9 cellular contexts compared by ENCODE assay signal in the genomic region with DNA sequence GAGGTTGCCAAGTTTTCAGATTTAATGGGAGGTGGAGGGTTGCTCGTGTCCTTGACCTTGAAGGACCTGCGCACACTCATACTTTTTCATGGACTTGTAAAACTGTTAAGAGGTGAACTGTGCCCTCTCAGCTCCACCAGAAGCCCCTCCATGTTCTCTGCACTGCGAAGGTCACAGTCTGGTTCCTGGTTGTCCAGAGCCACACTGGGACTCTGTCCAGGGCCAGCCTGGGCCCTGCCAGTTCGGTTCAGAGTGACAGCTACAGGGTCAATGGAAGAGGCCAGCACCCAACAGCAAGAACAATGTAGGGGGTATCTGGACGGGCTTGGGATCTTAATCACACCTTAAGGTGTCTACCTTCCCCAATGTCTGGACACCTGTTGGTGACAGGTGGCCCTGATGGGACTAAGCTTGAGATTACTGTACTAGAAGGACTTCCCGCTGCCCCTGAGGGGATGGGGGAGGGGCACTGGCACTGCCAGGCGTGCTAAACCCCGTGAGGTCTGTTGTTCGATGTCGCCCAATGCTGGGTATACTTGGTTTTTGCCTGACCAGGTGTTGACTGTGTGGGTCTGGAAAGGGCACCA. TPM values are rescaled to one million over a fixed set of nuclear protein-coding genes. Genes with fewer than 3 reads are reported as not detected.
DNase-seq lines count a peak whose midpoint lies in the region; ATAC-seq and TF ChIP-seq lines count a peak whose summit lies in the region.
"Had no signal": no experiment of that assay in that cellular context is flagged by ENCODE, and none has a peak within 500 bp of the region (broad histone marks: within the 10 kb centered on the region; RNA-seq: fewer than 3 reads in every experiment).

No MANE protein-coding gene starts in this region.

- H3K4me3 Mint-ChIP-seq in progenitor cell of endocrine pancreas (ENCODE audit: low read depth), result peak overlapping the region; percentile 72

- H3K4me1 Mint-ChIP-seq in progenitor cell of endocrine pancreas (ENCODE audit: low read depth), result peaks cover 16% of the 10 kb centered on the region

- peak overlapping the region; percentile 95 for H3K27ac Mint-ChIP-seq in progenitor cell of endocrine pancreas

- no peaks in the 10 kb centered on the region for H4K20me1 ChIP-seq in DOHH2 (ENCODE audit: control insufficient read depth, insufficient read depth, low read depth, low read length)

- ATAC-seq in heart right ventricle, result peak in 7 of 8 donors; percentile 11 to 40 (median 28)

- 64 to 65% methylated on average over 10 of the region's 10 CpGs for WGBS in heart right ventricle, 2 donors

- H3K36me3 ChIP-seq in DOHH2 (ENCODE audit: control insufficient read depth, low read length) (no peaks in the 10 kb centered on the region), heart right ventricle (no peaks in the 10 kb centered on the region)

- H3K27me3 ChIP-seq in DOHH2 (ENCODE audit: control insufficient read depth, low read length), result no peaks in the 10 kb centered on the region
- no peaks in the 10 kb centered on the region for H3K27me3 ChIP-seq in heart right ventricle

- peaks cover 1% of the 10 kb centered on the region for H3K36me3 Mint-ChIP-seq in progenitor cell of endocrine pancreas (ENCODE audit: insufficient read depth)

- H3K4me2 ChIP-seq in DOHH2 (ENCODE audit: low read length), result peak overlapping the region; percentile 85

- H3K4me1 ChIP-seq in DOHH2 (ENCODE audit: control insufficient read depth, low read length) (peaks cover 29% of the 10 kb centered on the region), heart right ventricle (peaks cover 8 to 39% (median 28%) of the 10 kb centered on the region in 9 donors)

- H3K9me2 ChIP-seq in DOHH2 (replicated peaks; ENCODE audit: control insufficient read depth, low read length), result no peaks in the 10 kb centered on the region

- H3K4me3 ChIP-seq in DOHH2 (ENCODE audit: low read length), result peak overlapping the region; percentile 76
- H3K4me3 ChIP-seq in heart right ventricle, result peak overlapping the region in 9 of 10 donors; percentile 32 to 60 (median 46)

- POLR2A ChIA-PET in GM10248 (lab: Yijun Ruan, JAX), result interaction anchor here (2.0 kb wide), 1 partner anchor 79 kb away, joined by 8 read pairs; the partner anchor contains the start of gene ATP1B3

- H3K9me3 ChIP-seq in DOHH2 (ENCODE audit: control insufficient read depth, insufficient read depth, low read length) (no peaks in the 10 kb centered on the region), heart right ventricle (peaks cover 0 to 14% (median 0%) of the 10 kb centered on the region in 11 donors)

- H3K9me3 Mint-ChIP-seq in progenitor cell of endocrine pancreas (ENCODE audit: low read depth), result no peaks in the 10 kb centered on the region

- H3K79me2 ChIP-seq in DOHH2 (ENCODE audit: control insufficient read depth, low read length), result no peaks in the 10 kb centered on the region

- CTCF ChIA-PET in GM10248 (lab: Yijun Ruan, JAX), result interaction anchor here (1.1 to 1.3 kb wide), 3 partner anchors 60 to 154 kb away, joined by 3 to 4 read pairs (median 4); partner anchors contain the start of gene RNF7

- TF ChIP-seq CTCF in DOHH2 (IDR thresholded peaks at IDR 0.05; ENCODE audit: low read depth, low read length, poor library complexity, severe bottlenecking) (no peak), heart right ventricle (IDR thresholded peaks at IDR 0.05) (no peak), progenitor cell of endocrine pancreas (IDR thresholded peaks at IDR 0.05; ENCODE audit: unreplicated experiment) (no peak), GM10248 (IDR thresholded peaks at IDR 0.05; ENCODE audit: control extremely low read depth, extremely low read depth, low read depth, missing control alignments) (no peak)

- DNase-seq in activated CD8-positive, alpha-beta memory T cell treated with anti-CD3 and anti-CD28 coated beads, Interleukin-2, amount 50 U/mL, for 48 hours, result peak; percentile 59
- DNase-seq in heart right ventricle (peak; percentile 12 to 21), progenitor cell of endocrine pancreas (ENCODE audit: low spot score, unreplicated experiment) (no peak), DMS 273 (lab: John Stamatoyannopoulos, UW; ENCODE audit: unreplicated experiment) (no peak), DMS53 treated with DMSO at 0.1 percent for 48 hours (lab: John Stamatoyannopoulos, UW; ENCODE audit: unreplicated experiment) (no peak), GM10248 (ENCODE audit: extremely low spot score) (no peak)
- DNase-seq in stimulated activated CD4-positive, alpha-beta T cell treated with anti-CD3 and anti-CD28 coated beads, Interleukin-4, amount 100 ng/mL, for 24 hours, result no peak

- intact Hi-C loops in heart right ventricle (cut with DNase I), result loop anchor here in 7 of 10 donors (2.0 to 10.0 kb wide), 7 partner anchors 53 to 79 kb away; partner anchors contain the start of genes ATP1B3 (in 5 of the 7) and RNF7 (in 2 of the 7)

- peaks cover 24% of the 10 kb centered on the region for H3K27me3 Mint-ChIP-seq in progenitor cell of endocrine pancreas

- H3K27ac ChIP-seq in DOHH2 (ENCODE audit: low read depth, low read length) (peak overlapping the region; percentile 56), heart right ventricle (peak overlapping the region; percentile 34 to 97 (median 83))

- peaks cover 6% of the 10 kb centered on the region; the same call in 1 of the 2 replicates for H3F3A ChIP-seq in DOHH2 (ENCODE audit: control insufficient read depth, insufficient read depth)

RNA-seq across cellular contexts. Expression of gene GRK7, which starts 34.7 kb away (rescaled TPM):
- total RNA-seq in heart right ventricle (under 1 TPM in 1 of 10 donors, not detected in 9; 0.07 TPM), progenitor cell of endocrine pancreas (0.14 TPM in 1 of 2 replicates, not detected in the other)
- polyA plus RNA-seq in heart right ventricle, result under 1 TPM in 1 of 2 donors, not detected in 1; 0.03 TPM
- total RNA-seq: HT-29 had no signal

RNA-seq across cellular contexts. Expression of gene RNF7, which starts 59.8 kb away (rescaled TPM):
- 10 to 100 TPM; 77.2 to 95.8 (median 82.2) TPM for total RNA-seq in heart right ventricle
- polyA plus RNA-seq in heart right ventricle, result 100 to 1,000 TPM; 102 to 191 TPM
- 109 and 110 TPM in 2 replicates for total RNA-seq in progenitor cell of endocrine pancreas

Comparison
In these comparisons a context has a peak if more than half of its experiments do, and no peak if none do; other contexts are left out.
1. DNase-seq: peak in activated CD8-positive, alpha-beta memory T cell treated with anti-CD3 and anti-CD28 coated beads, Interleukin-2, amount 50 U/mL, for 48 hours (single experiment) and heart right ventricle (2 of 2); none in progenitor cell of endocrine pancreas (single experiment), DMS 273 (single experiment), DMS53 treated with DMSO at 0.1 percent for 48 hours (single experiment), GM10248 (single experiment) and stimulated activated CD4-positive, alpha-beta T cell treated with anti-CD3 and anti-CD28 coated beads, Interleukin-4, amount 100 ng/mL, for 24 hours (single experiment).